ENCODE assay signal across 7 cellular contexts in genomic region chr22:30422481-30423295, GRCh38. TPM values are rescaled to one million over a fixed set of nuclear protein-coding genes. Genes with fewer than 3 reads are reported as not detected.
A peak's percentile ranks its signal among the peaks of the same experiment; 100 is the strongest.
DNase-seq lines count a peak whose midpoint lies in the region; ATAC-seq and TF ChIP-seq lines count a peak whose summit lies in the region.

No MANE protein-coding gene starts in this region.

- peak overlapping the region; percentile 96 for H3K27ac ChIP-seq in cardiac muscle cell

- no peaks in the 10 kb centered on the region for H3K9me3 Mint-ChIP-seq in activated naive CD8-positive, alpha-beta T cell (ENCODE audit: low read depth)
- no peaks in the 10 kb centered on the region for H3K9me3 Mint-ChIP-seq in osteocyte (ENCODE audit: unreplicated experiment)

- H3K27me3 ChIP-seq in cardiac muscle cell: no peaks in the 10 kb centered on the region

- ATAC-seq in GM21447 (IDR thresholded peaks at IDR 0.05; ENCODE audit: unreplicated experiment): no peak

- H3K4me1 ChIP-seq in cardiac muscle cell (ENCODE audit: low read depth): peaks cover 20% of the 10 kb centered on the region

- peaks cover 10% of the 10 kb centered on the region for H3K36me3 ChIP-seq in cardiac muscle cell

- H3K36me3 Mint-ChIP-seq in activated naive CD8-positive, alpha-beta T cell: no peaks in the 10 kb centered on the region
- H3K36me3 Mint-ChIP-seq in osteocyte (ENCODE audit: unreplicated experiment): peaks cover 11% of the 10 kb centered on the region

- H3K27ac Mint-ChIP-seq in activated naive CD8-positive, alpha-beta T cell: peak overlapping the region; percentile 93
- peak overlapping the region; percentile 94 for H3K27ac Mint-ChIP-seq in osteocyte (ENCODE audit: unreplicated experiment)

- no peak for TF ChIP-seq CTCF in GM12875 (IDR thresholded peaks at IDR 0.05; ENCODE audit: borderline replicate concordance, insufficient read depth, low read depth, low read length)
- TF ChIP-seq CTCF in cardiac muscle cell (IDR thresholded peaks at IDR 0.05; ENCODE audit: low read depth, low read length): no peak
- TF ChIP-seq CTCF in osteocyte (IDR thresholded peaks at IDR 0.05): no peak

- H3K27me3 Mint-ChIP-seq in activated naive CD8-positive, alpha-beta T cell: no peaks in the 10 kb centered on the region
- H3K27me3 Mint-ChIP-seq in osteocyte (ENCODE audit: unreplicated experiment): no peaks in the 10 kb centered on the region

- peaks cover 62% of the 10 kb centered on the region for H3K4me1 Mint-ChIP-seq in activated naive CD8-positive, alpha-beta T cell (ENCODE audit: low read depth)
- H3K4me1 Mint-ChIP-seq in osteocyte (ENCODE audit: unreplicated experiment): peaks cover 51% of the 10 kb centered on the region

- peak overlapping the region; percentile 97 for H3K4me3 Mint-ChIP-seq in activated naive CD8-positive, alpha-beta T cell
- H3K4me3 Mint-ChIP-seq in osteocyte (ENCODE audit: unreplicated experiment): peak overlapping the region; percentile 86

- peak; percentile 31 for DNase-seq in NCI-H345 (lab: John Stamatoyannopoulos, UW)
- peak; percentile 10 to 84 for DNase-seq in cardiac muscle cell (ENCODE audit: low read depth in 1 of 2, low spot score in 1 of 2)
- DNase-seq in osteocyte (ENCODE audit: extremely low spot score, unreplicated experiment): peak; percentile 85
- DNase-seq in NAMALWA (ENCODE audit: low spot score): no peak

- H3K9me3 ChIP-seq in cardiac muscle cell (ENCODE audit: low read depth): no peaks in the 10 kb centered on the region

- H3K4me3 ChIP-seq in GM12875 (ENCODE audit: low read depth, low read length) (peak overlapping the region; percentile 75), cardiac muscle cell (peak overlapping the region; percentile 54)

RNA-seq across cellular contexts. Expression of gene MTFP1, which starts 2.9 kb away (rescaled TPM):
- total RNA-seq in cardiac muscle cell: 39.3 and 73.4 TPM in 2 replicates
- polyA plus RNA-seq in cardiac muscle cell: 64.8 and 100.0 TPM in 2 replicates
- 8.4 and 10.5 TPM in 2 replicates for total RNA-seq in osteocyte

RNA-seq across cellular contexts. Expression of gene SEC14L2, which starts 25.9 kb away (rescaled TPM):
- total RNA-seq in cardiac muscle cell (2.2 and 2.9 TPM in 2 replicates), osteocyte (14.9 and 19.0 TPM in 2 replicates)
- polyA plus RNA-seq in cardiac muscle cell: 11.2 and 13.9 TPM in 2 replicates

RNA-seq across cellular contexts. Expression of gene RNF215, which starts 35.5 kb away (rescaled TPM):
- total RNA-seq in cardiac muscle cell: 30.4 and 39.8 TPM in 2 replicates
- 9.5 and 13.1 TPM in 2 replicates for polyA plus RNA-seq in cardiac muscle cell
- total RNA-seq in osteocyte: 36.1 and 36.6 TPM in 2 replicates

RNA-seq across cellular contexts. Expression of gene SEC14L3, which starts 49.1 kb away (rescaled TPM):
- total RNA-seq in cardiac muscle cell (not detected in 2 replicates), osteocyte (not detected in 2 replicates)
- not detected in 2 replicates for polyA plus RNA-seq in cardiac muscle cell
